Comparison of ENCODE assay signal across 19 cellular contexts in the genomic region with DNA sequence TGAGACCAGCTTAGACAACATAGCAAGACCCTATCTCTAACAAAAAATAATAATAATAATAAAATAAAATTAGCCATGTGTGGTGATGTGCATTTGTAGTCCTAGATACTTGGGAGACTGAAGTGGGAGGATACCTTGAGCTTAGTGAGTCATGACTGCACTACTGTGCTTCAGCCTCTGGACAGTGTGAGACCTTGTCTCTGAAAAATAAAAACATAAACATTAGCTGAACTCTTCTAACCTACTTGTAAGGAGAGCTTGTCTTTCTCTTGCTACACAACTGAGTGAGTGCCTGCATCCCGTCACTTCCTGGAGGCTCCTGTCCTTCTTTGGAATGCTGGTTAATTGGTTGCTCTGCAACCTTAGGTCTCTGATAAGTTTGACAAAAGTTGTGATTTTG. TPM values are rescaled to one million over a fixed set of nuclear protein-coding genes. Genes with fewer than 3 reads are reported as not detected.
DNase-seq lines count a peak whose midpoint lies in the region; ATAC-seq and TF ChIP-seq lines count a peak whose summit lies in the region.
"Had no signal": no experiment of that assay in that cellular context is flagged by ENCODE, and none has a peak within 500 bp of the region (broad histone marks: within the 10 kb centered on the region; RNA-seq: fewer than 3 reads in every experiment).

No MANE protein-coding gene starts in this region.

- TF ChIP-seq POLR2A in uterus (IDR thresholded peaks at IDR 0.05) = no peak

- H3K4me3 Mint-ChIP-seq in HFFc6 = no peak overlapping the region

- no peaks in the 10 kb centered on the region for H3K27me3 ChIP-seq in brain microvascular endothelial cell (replicated peaks)
- no peaks in the 10 kb centered on the region for H3K27me3 ChIP-seq in uterus

- intact Hi-C loops in uterus (cut with DNase I; ENCODE audit: low total_unique reads) = no loop called here

- peaks cover 17% of the 10 kb centered on the region for H3K4me1 Mint-ChIP-seq in HFFc6 (ENCODE audit: low read depth)

- H3K36me3 Mint-ChIP-seq in HFFc6 (ENCODE audit: low read depth) = peaks cover 20% of the 10 kb centered on the region

- H3K9me3 Mint-ChIP-seq in HFFc6 = peaks cover 16% of the 10 kb centered on the region

- no peaks in the 10 kb centered on the region for H3K9me3 ChIP-seq in uterus

- no peak overlapping the region for H3K4me3 ChIP-seq in brain microvascular endothelial cell (ENCODE audit: low read depth, low read length)
- H3K4me3 ChIP-seq in uterus = no peak overlapping the region

- in situ Hi-C loops in brain microvascular endothelial cell (cut with HindIII; ENCODE audit: low pct_ligation_motif_present, low sequenced_read_pairs) = no loop called here

- H3K4me1 ChIP-seq in uterus = peaks cover 0 to under 1% of the 10 kb centered on the region in 2 donors

- no peak overlapping the region for H3K27ac ChIP-seq in brain microvascular endothelial cell
- H3K27ac ChIP-seq in uterus = peak overlapping the region; percentile 28 to 43

- no peak for TF ChIP-seq CTCF in HFFc6 (IDR thresholded peaks at IDR 0.05)
- no peak for TF ChIP-seq CTCF in brain microvascular endothelial cell (IDR thresholded peaks at IDR 0.05; ENCODE audit: low read depth, low read length, missing control alignments)
- TF ChIP-seq CTCF in uterus (IDR thresholded peaks at IDR 0.05) = no peak

- H3K27me3 Mint-ChIP-seq in HFFc6 (ENCODE audit: insufficient read depth) = peaks cover 3% of the 10 kb centered on the region

- no peak overlapping the region for H3K27ac Mint-ChIP-seq in HFFc6

- no peaks in the 10 kb centered on the region for H3K36me3 ChIP-seq in brain microvascular endothelial cell (replicated peaks)
- H3K36me3 ChIP-seq in uterus = no peaks in the 10 kb centered on the region

- ATAC-seq in GM19452 (IDR thresholded peaks at IDR 0.05; ENCODE audit: unreplicated experiment) = no peak
- ATAC-seq: HCT116 had no signal

- DNase-seq in HFFc6 (peak; percentile 23), brain microvascular endothelial cell (peak; percentile 24), kidney glomerular epithelial cell (lab: John Stamatoyannopoulos, UW) (peak; percentile 79), uterus (no peak), amygdala (lab: John Stamatoyannopoulos, UW) (no peak), DMS153 treated with DMSO at 0.1 percent for 48 hours (lab: John Stamatoyannopoulos, UW; ENCODE audit: unreplicated experiment) (no peak)
- DNase-seq: AML-193, COR-L47, DMS53, KBM-7, NCI-H1436, NCI-H2029, NCI-H2171, NCI-H774 had no signal

RNA-seq across cellular contexts. Expression of a gene that starts 5.1 kb away (rescaled TPM):
- 10 to 100 TPM; 15.2 to 19.5 (median 19.0) TPM for total RNA-seq in HFFc6 (2021; fragmentation: NEBNext Ultra II Directional; extraction: Animal tissue kit (Norgen Biotek cat#: 25700))
- 10 to 100 TPM in 3 of 4 donors, 1 to 10 TPM in 1; 7.5 to 84.2 (median 62.4) TPM for total RNA-seq in uterus

RNA-seq across cellular contexts. Expression of a gene that starts 13.0 kb away (rescaled TPM):
- 10 to 100 TPM; 76.7 to 94.0 (median 81.8) TPM for total RNA-seq in HFFc6 (2021; fragmentation: NEBNext Ultra II Directional; extraction: Animal tissue kit (Norgen Biotek cat#: 25700))
- 10 to 100 TPM; 28.7 to 89.2 (median 62.6) TPM for total RNA-seq in uterus

RNA-seq across cellular contexts. Expression of a gene that starts 24.8 kb away (rescaled TPM):
- total RNA-seq in HFFc6 (2021; fragmentation: NEBNext Ultra II Directional; extraction: Animal tissue kit (Norgen Biotek cat#: 25700)) = not detected
- total RNA-seq in uterus = 1 to 10 TPM in 1 of 4 donors, not detected in 3; 1.9 TPM
- total RNA-seq: G401, NCI-H460, SK-MEL-5 had no signal

RNA-seq across cellular contexts. Expression of a gene that starts 40.0 kb away (rescaled TPM):
- 10 to 100 TPM; 22.9 to 34.1 (median 27.6) TPM for total RNA-seq in HFFc6 (2021; fragmentation: NEBNext Ultra II Directional; extraction: Animal tissue kit (Norgen Biotek cat#: 25700))
- 10 to 100 TPM; 19.0 to 35.6 (median 25.0) TPM for total RNA-seq in uterus

RNA-seq across cellular contexts. Expression of a gene that starts 54.7 kb away (rescaled TPM):
- total RNA-seq in HFFc6 (2021; fragmentation: NEBNext Ultra II Directional; extraction: Animal tissue kit (Norgen Biotek cat#: 25700)) = 100 to 1,000 TPM; 122 to 146 (median 135) TPM
- 10 to 100 TPM in 3 of 4 donors, 1 to 10 TPM in 1; 7.9 to 77.9 (median 48.4) TPM for total RNA-seq in uterus

Comparison
In these comparisons a context has a peak if more than half of its experiments do, and no peak if none do; other contexts are left out.
1. DNase-seq: peak in HFFc6 (single experiment), brain microvascular endothelial cell (single experiment) and kidney glomerular epithelial cell (single experiment); none in uterus (0 of 2), amygdala (0 of 56) and DMS153 treated with DMSO at 0.1 percent for 48 hours (single experiment).